ENCODE assay signal across 9 cellular contexts in genomic region chr11:74325649-74326645, GRCh38. TPM values are rescaled to one million over a fixed set of nuclear protein-coding genes. Genes with fewer than 3 reads are reported as not detected.
DNase-seq lines count a peak whose midpoint lies in the region; ATAC-seq and TF ChIP-seq lines count a peak whose summit lies in the region.
"Had no signal": no experiment of that assay in that cellular context is flagged by ENCODE, and none has a peak within 500 bp of the region (broad histone marks: within the 10 kb centered on the region; RNA-seq: fewer than 3 reads in every experiment).

No MANE protein-coding gene starts in this region.

- no peak overlapping the region for H3K27ac ChIP-seq in substantia nigra (ENCODE audit: low read depth, low read length, poor library complexity, severe bottlenecking)

- in situ Hi-C loops in astrocyte of the spinal cord (cut with HindIII; ENCODE audit: low sequenced_read_pairs), result no loop called here

- ATAC-seq in GM18520 (IDR thresholded peaks at IDR 0.05; ENCODE audit: unreplicated experiment) (no peak), GM19455 (IDR thresholded peaks at IDR 0.05; ENCODE audit: unreplicated experiment) (no peak)

- TF ChIP-seq CTCF in astrocyte of the spinal cord (IDR thresholded peaks at IDR 0.05; ENCODE audit: low read depth, low read length), result no peak

- CTCF ChIA-PET in activated naive CD4-positive, alpha-beta T cell treated with anti-CD3 and anti-CD28 coated beads, Interleukin-2, amount 10 ng/mL, durations not matched to agents 7 days and 5 days (lab: Charles Lee), result interaction anchor here (2.1 kb wide), 1 partner anchor 71 kb away, joined by 8 read pairs; no protein-coding TSS in a partner anchor

- H3K27ac Mint-ChIP-seq in activated naive CD4-positive, alpha-beta T cell treated with anti-CD3 and anti-CD28 coated beads, Interleukin-2, amount 10 ng/mL, durations not matched to agents 7 days and 5 days, result no peak overlapping the region

- H3K4me3 Mint-ChIP-seq in activated naive CD4-positive, alpha-beta T cell treated with anti-CD3 and anti-CD28 coated beads, Interleukin-2, amount 10 ng/mL, durations not matched to agents 7 days and 5 days, result no peak overlapping the region

- H3K4me3 ChIP-seq in astrocyte of the spinal cord (ENCODE audit: low read depth, low read length), result no peak overlapping the region

- DNase-seq in LHCN-M2 (ENCODE audit: low read depth) (peak; percentile 82), astrocyte of the spinal cord (ENCODE audit: low read depth, low spot score) (peak; percentile 93), inferior parietal cortex (ENCODE audit: extremely low spot score) (peak; percentile 82), substantia nigra (lab: John Stamatoyannopoulos, UW) (peak in 35 of 49 donors; percentile 5 to 93 (median 44))
- no peak for DNase-seq in activated naive CD4-positive, alpha-beta T cell treated with anti-CD3 and anti-CD28 coated beads, Interleukin-2, amount 10 ng/mL, durations not matched to agents 7 days and 5 days
- no peak for DNase-seq in stimulated activated CD4-positive, alpha-beta T cell treated with anti-CD3 and anti-CD28 coated beads, Interleukin-4, amount 100 ng/mL, for 24 hours
- DNase-seq: stimulated activated CD4-positive, alpha-beta T cell treated with anti-CD3 and anti-CD28 coated beads, Interleukin-2, amount 100 ng/mL, for 24 hours had no signal

- H3K9me3 Mint-ChIP-seq in activated naive CD4-positive, alpha-beta T cell treated with anti-CD3 and anti-CD28 coated beads, Interleukin-2, amount 10 ng/mL, durations not matched to agents 7 days and 5 days, result no peaks in the 10 kb centered on the region

- H3K27me3 Mint-ChIP-seq in activated naive CD4-positive, alpha-beta T cell treated with anti-CD3 and anti-CD28 coated beads, Interleukin-2, amount 10 ng/mL, durations not matched to agents 7 days and 5 days, result peaks cover 19% of the 10 kb centered on the region

- no peaks in the 10 kb centered on the region for H3K4me1 Mint-ChIP-seq in activated naive CD4-positive, alpha-beta T cell treated with anti-CD3 and anti-CD28 coated beads, Interleukin-2, amount 10 ng/mL, durations not matched to agents 7 days and 5 days

- no peaks in the 10 kb centered on the region for H3K36me3 Mint-ChIP-seq in activated naive CD4-positive, alpha-beta T cell treated with anti-CD3 and anti-CD28 coated beads, Interleukin-2, amount 10 ng/mL, durations not matched to agents 7 days and 5 days

RNA-seq across cellular contexts. Expression of gene P4HA3, which starts 14.5 kb away (rescaled TPM):
- 3.1 TPM in 2 replicates for total RNA-seq in LHCN-M2 (2014; rRNA removed)
- 1.4 TPM for polyA plus RNA-seq in LHCN-M2 (2012)

Comparison
In these comparisons a context has a peak if more than half of its experiments do, and no peak if none do; other contexts are left out.
1. DNase-seq: peak in LHCN-M2 (single experiment), astrocyte of the spinal cord (single experiment), inferior parietal cortex (single experiment) and substantia nigra (35 of 49); none in activated naive CD4-positive, alpha-beta T cell treated with anti-CD3 and anti-CD28 coated beads, Interleukin-2, amount 10 ng/mL, durations not matched to agents 7 days and 5 days (single experiment) and stimulated activated CD4-positive, alpha-beta T cell treated with anti-CD3 and anti-CD28 coated beads, Interleukin-4, amount 100 ng/mL, for 24 hours (single experiment).